In genomic region chr5:76813982-76814562, GRCh38 we compare ENCODE assay signal across 16 cellular contexts. TPM values are rescaled to one million over a fixed set of nuclear protein-coding genes. Genes with fewer than 3 reads are reported as not detected.
DNase-seq lines count a peak whose midpoint lies in the region; ATAC-seq and TF ChIP-seq lines count a peak whose summit lies in the region.
"Had no signal": no experiment of that assay in that cellular context is flagged by ENCODE, and none has a peak within 500 bp of the region (broad histone marks: within the 10 kb centered on the region; RNA-seq: fewer than 3 reads in every experiment).

No MANE protein-coding gene starts in this region.

- no peak for DNase-seq in activated naive CD8-positive, alpha-beta T cell treated with anti-CD3 and anti-CD28 coated beads for 36 hours
- DNase-seq in activated naive CD8-positive, alpha-beta T cell treated with anti-CD3 and anti-CD28 coated beads, Interleukin-2, amount 50 U/mL, for 24 hours: no peak
- DNase-seq in SW480 (ENCODE audit: low spot score) (peak; percentile 23), fibroblast of peridontal ligament (ENCODE audit: extremely low read depth) (peak; percentile 65), right cardiac atrium (no peak), left ventricle myocardium inferior (no peak), mesothelial cell of epicardium (ENCODE audit: low spot score in 2 of 2, unreplicated experiment in 2 of 2) (no peak)
- no peak for DNase-seq in stimulated activated CD4-positive, alpha-beta T cell treated with anti-CD3 and anti-CD28 coated beads, Interleukin-4, amount 100 ng/mL, for 1 hour
- DNase-seq: activated CD4-positive, alpha-beta T cell treated with anti-CD3 and anti-CD28 coated beads, Interleukin-2, amount 50 U/mL, for 1 hour; activated gamma-delta T cell treated with Interleukin-2 at 50 U/mL for 16 hours; DND-41; NCI-H1417 treated with DMSO at 0.1 percent for 48 hours; retina; substantia nigra; T-helper 1 cell had no signal

- no peak for ATAC-seq in activated naive CD8-positive, alpha-beta T cell treated with anti-CD3 and anti-CD28 coated beads, Interleukin-2, amount 50 U/mL, for 24 hours
- ATAC-seq in right cardiac atrium: no peak

- intact Hi-C loops in right cardiac atrium (cut with DNase I) (no loop called here), left ventricle myocardium inferior (cut with micrococcal nuclease) (no loop called here)

- no peaks in the 10 kb centered on the region for H3K27me3 ChIP-seq in right cardiac atrium (ENCODE audit: control insufficient read depth, insufficient read depth)
- peaks cover 19% of the 10 kb centered on the region for H3K27me3 ChIP-seq in left ventricle myocardium inferior (ENCODE audit: low read depth)

- no peaks in the 10 kb centered on the region for H3K36me3 Mint-ChIP-seq in activated naive CD8-positive, alpha-beta T cell treated with anti-CD3 and anti-CD28 coated beads for 36 hours
- H3K36me3 Mint-ChIP-seq in activated naive CD8-positive, alpha-beta T cell treated with anti-CD3 and anti-CD28 coated beads, Interleukin-2, amount 50 U/mL, for 24 hours (ENCODE audit: low read depth): no peaks in the 10 kb centered on the region
- no peaks in the 10 kb centered on the region for H3K36me3 Mint-ChIP-seq in mesothelial cell of epicardium

- H3K27me3 Mint-ChIP-seq in activated naive CD8-positive, alpha-beta T cell treated with anti-CD3 and anti-CD28 coated beads for 36 hours: peaks cover 24% of the 10 kb centered on the region
- peaks cover 24% of the 10 kb centered on the region for H3K27me3 Mint-ChIP-seq in activated naive CD8-positive, alpha-beta T cell treated with anti-CD3 and anti-CD28 coated beads, Interleukin-2, amount 50 U/mL, for 24 hours
- H3K27me3 Mint-ChIP-seq in mesothelial cell of epicardium (ENCODE audit: low read depth): peaks cover 16% of the 10 kb centered on the region

- H3K4me3 ChIP-seq in right cardiac atrium (ENCODE audit: low read length) (no peak overlapping the region), left ventricle myocardium inferior (no peak overlapping the region)
- H3K4me3 ChIP-seq: coronary artery had no signal

- no peaks in the 10 kb centered on the region for H3K36me3 ChIP-seq in left ventricle myocardium inferior

- H3K4me3 Mint-ChIP-seq in activated naive CD8-positive, alpha-beta T cell treated with anti-CD3 and anti-CD28 coated beads for 36 hours: no peak overlapping the region
- H3K4me3 Mint-ChIP-seq in activated naive CD8-positive, alpha-beta T cell treated with anti-CD3 and anti-CD28 coated beads, Interleukin-2, amount 50 U/mL, for 24 hours: no peak overlapping the region
- H3K4me3 Mint-ChIP-seq in mesothelial cell of epicardium: no peak overlapping the region

- WGBS in right cardiac atrium: 85% methylated on average over 4 of the region's 4 CpGs

- peaks cover 5% of the 10 kb centered on the region for H3K4me1 Mint-ChIP-seq in activated naive CD8-positive, alpha-beta T cell treated with anti-CD3 and anti-CD28 coated beads for 36 hours
- peaks cover 4% of the 10 kb centered on the region for H3K4me1 Mint-ChIP-seq in activated naive CD8-positive, alpha-beta T cell treated with anti-CD3 and anti-CD28 coated beads, Interleukin-2, amount 50 U/mL, for 24 hours
- H3K4me1 Mint-ChIP-seq in mesothelial cell of epicardium: peaks cover 5% of the 10 kb centered on the region

- peaks cover 3% of the 10 kb centered on the region for H3K9me3 Mint-ChIP-seq in activated naive CD8-positive, alpha-beta T cell treated with anti-CD3 and anti-CD28 coated beads for 36 hours
- H3K9me3 Mint-ChIP-seq in activated naive CD8-positive, alpha-beta T cell treated with anti-CD3 and anti-CD28 coated beads, Interleukin-2, amount 50 U/mL, for 24 hours: no peaks in the 10 kb centered on the region
- H3K9me3 Mint-ChIP-seq in mesothelial cell of epicardium: peaks cover 5% of the 10 kb centered on the region

- H3K9me3 ChIP-seq in right cardiac atrium (ENCODE audit: control insufficient read depth, low read length) (no peaks in the 10 kb centered on the region), left ventricle myocardium inferior (replicated peaks) (no peaks in the 10 kb centered on the region)

- H3K27ac Mint-ChIP-seq in activated naive CD8-positive, alpha-beta T cell treated with anti-CD3 and anti-CD28 coated beads for 36 hours: peak overlapping the region; percentile 9
- H3K27ac Mint-ChIP-seq in activated naive CD8-positive, alpha-beta T cell treated with anti-CD3 and anti-CD28 coated beads, Interleukin-2, amount 50 U/mL, for 24 hours: no peak overlapping the region
- no peak overlapping the region for H3K27ac Mint-ChIP-seq in mesothelial cell of epicardium

- H3K4me1 ChIP-seq in right cardiac atrium (ENCODE audit: control insufficient read depth, insufficient read depth, low read length) (no peaks in the 10 kb centered on the region), left ventricle myocardium inferior (peaks cover 8% of the 10 kb centered on the region)

- no peak for TF ChIP-seq CTCF in left ventricle myocardium inferior (IDR thresholded peaks at IDR 0.05; ENCODE audit: borderline replicate concordance)
- no peak for TF ChIP-seq CTCF in mesothelial cell of epicardium (IDR thresholded peaks at IDR 0.05; ENCODE audit: unreplicated experiment)

- no peak overlapping the region for H3K27ac ChIP-seq in right cardiac atrium (ENCODE audit: low read length)
- H3K27ac ChIP-seq in left ventricle myocardium inferior (replicated peaks): no peak overlapping the region
- H3K27ac ChIP-seq: coronary artery had no signal

RNA-seq across cellular contexts. Expression of gene F2RL1, which starts 4.8 kb away (rescaled TPM):
- total RNA-seq in activated naive CD8-positive, alpha-beta T cell treated with anti-CD3 and anti-CD28 coated beads for 36 hours: 1 to 10 TPM; 2.9 to 3.6 TPM
- total RNA-seq in right cardiac atrium (1 to 10 TPM; 1.3 to 3.3 (median 1.9) TPM), left ventricle myocardium inferior (2.0 TPM), mesothelial cell of epicardium (5.7 to 6.6 TPM (median 6.6 TPM) in 3 replicates)
- polyA plus RNA-seq in right cardiac atrium: 0.68 TPM

RNA-seq across cellular contexts. Expression of gene S100Z, which starts 35.7 kb away (rescaled TPM):
- under 1 TPM in 1 of 2 experiments, not detected in 1; 0.23 TPM for total RNA-seq in activated naive CD8-positive, alpha-beta T cell treated with anti-CD3 and anti-CD28 coated beads for 36 hours
- total RNA-seq in right cardiac atrium: not detected
- not detected for polyA plus RNA-seq in right cardiac atrium
- not detected for total RNA-seq in left ventricle myocardium inferior
- 0.32 to 0.80 TPM (median 0.62 TPM) in 3 replicates for total RNA-seq in mesothelial cell of epicardium

Comparison
In these comparisons a context has a peak if more than half of its experiments do, and no peak if none do; other contexts are left out.
1. DNase-seq: peak in SW480 (single experiment) and fibroblast of peridontal ligament (single experiment); none in activated naive CD8-positive, alpha-beta T cell treated with anti-CD3 and anti-CD28 coated beads for 36 hours (single experiment), activated naive CD8-positive, alpha-beta T cell treated with anti-CD3 and anti-CD28 coated beads, Interleukin-2, amount 50 U/mL, for 24 hours (single experiment), right cardiac atrium (0 of 3), left ventricle myocardium inferior (single experiment), stimulated activated CD4-positive, alpha-beta T cell treated with anti-CD3 and anti-CD28 coated beads, Interleukin-4, amount 100 ng/mL, for 1 hour (single experiment) and mesothelial cell of epicardium (0 of 2).